In the genomic region with DNA sequence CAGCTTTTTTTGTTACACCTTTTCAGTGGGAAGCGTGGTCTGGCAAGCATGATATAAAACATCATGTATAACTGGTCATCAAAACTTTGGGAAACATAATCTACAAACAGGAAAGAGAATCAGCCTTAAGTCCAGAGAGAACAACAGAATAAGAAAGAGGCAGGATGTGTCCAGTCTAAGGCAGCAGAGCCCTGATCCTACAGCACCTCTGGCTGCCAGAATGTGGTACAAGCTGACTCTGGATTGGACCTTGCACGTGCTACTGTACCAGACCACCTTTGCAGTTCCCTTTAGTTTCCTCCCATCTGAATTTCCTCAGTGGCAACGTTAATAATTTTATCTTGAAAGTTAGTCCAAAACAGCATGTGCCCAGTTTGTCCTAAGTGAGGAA, we compare ENCODE assay signal across 1 cellular context.
TF ChIP-seq lines count a peak whose summit lies in the region.

No MANE protein-coding gene starts in this region.

TF ChIP-seq in HCT116, 20 proteins besides CTCF, POLR2A, EP300 and RAD21 (continued from another document):
- TF ChIP-seq, protein P1, sequence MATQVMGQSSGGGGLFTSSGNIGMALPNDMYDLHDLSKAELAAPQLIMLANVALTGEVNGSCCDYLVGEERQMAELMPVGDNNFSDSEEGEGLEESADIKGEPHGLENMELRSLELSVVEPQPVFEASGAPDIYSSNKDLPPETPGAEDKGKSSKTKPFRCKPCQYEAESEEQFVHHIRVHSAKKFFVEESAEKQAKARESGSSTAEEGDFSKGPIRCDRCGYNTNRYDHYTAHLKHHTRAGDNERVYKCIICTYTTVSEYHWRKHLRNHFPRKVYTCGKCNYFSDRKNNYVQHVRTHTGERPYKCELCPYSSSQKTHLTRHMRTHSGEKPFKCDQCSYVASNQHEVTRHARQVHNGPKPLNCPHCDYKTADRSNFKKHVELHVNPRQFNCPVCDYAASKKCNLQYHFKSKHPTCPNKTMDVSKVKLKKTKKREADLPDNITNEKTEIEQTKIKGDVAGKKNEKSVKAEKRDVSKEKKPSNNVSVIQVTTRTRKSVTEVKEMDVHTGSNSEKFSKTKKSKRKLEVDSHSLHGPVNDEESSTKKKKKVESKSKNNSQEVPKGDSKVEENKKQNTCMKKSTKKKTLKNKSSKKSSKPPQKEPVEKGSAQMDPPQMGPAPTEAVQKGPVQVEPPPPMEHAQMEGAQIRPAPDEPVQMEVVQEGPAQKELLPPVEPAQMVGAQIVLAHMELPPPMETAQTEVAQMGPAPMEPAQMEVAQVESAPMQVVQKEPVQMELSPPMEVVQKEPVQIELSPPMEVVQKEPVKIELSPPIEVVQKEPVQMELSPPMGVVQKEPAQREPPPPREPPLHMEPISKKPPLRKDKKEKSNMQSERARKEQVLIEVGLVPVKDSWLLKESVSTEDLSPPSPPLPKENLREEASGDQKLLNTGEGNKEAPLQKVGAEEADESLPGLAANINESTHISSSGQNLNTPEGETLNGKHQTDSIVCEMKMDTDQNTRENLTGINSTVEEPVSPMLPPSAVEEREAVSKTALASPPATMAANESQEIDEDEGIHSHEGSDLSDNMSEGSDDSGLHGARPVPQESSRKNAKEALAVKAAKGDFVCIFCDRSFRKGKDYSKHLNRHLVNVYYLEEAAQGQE (IDR thresholded peaks at IDR 0.05; ENCODE audit: low read depth), result no peak
